16 cellular contexts compared by ENCODE assay signal in the genomic region with DNA sequence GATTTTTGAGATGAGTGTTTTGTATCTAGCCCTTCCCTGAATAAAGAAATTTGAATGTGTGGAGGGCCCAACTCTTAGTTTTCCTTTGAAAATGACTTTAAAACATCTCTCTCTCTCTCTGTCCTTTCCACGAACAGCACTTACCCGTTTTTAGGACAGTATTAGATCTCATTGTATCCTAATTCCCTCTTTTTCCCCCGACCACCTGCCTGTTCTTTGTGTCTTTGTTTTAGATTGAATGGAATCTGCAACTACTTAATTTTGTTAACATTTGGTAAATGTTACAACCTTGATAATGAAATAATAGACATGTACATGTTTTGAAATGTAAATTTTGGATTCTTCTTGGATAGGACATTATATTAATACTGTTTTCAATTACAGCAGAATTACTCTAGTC. TPM values are rescaled to one million over a fixed set of nuclear protein-coding genes. Genes with fewer than 3 reads are reported as not detected.
DNase-seq lines count a peak whose midpoint lies in the region; ATAC-seq, FAIRE-seq and TF ChIP-seq lines count a peak whose summit lies in the region.
"Had no signal": no experiment of that assay in that cellular context is flagged by ENCODE, and none has a peak within 500 bp of the region (broad histone marks: within the 10 kb centered on the region; RNA-seq: fewer than 3 reads in every experiment).

No MANE protein-coding gene starts in this region.

- no peaks in the 10 kb centered on the region for H3K36me3 Mint-ChIP-seq in natural killer cell
- no peaks in the 10 kb centered on the region for H3K36me3 Mint-ChIP-seq in natural killer cell treated with Interleukin-12 subunit alpha and Interleukin-12 subunit beta and Interleukin-15 and Interleukin-18, amount 100 ng/mL, for 72 hours
- H3K36me3 Mint-ChIP-seq: activated naive CD8-positive, alpha-beta T cell treated with anti-CD3 and anti-CD28 coated beads for 36 hours had no signal

- DNase-seq in natural killer cell (no peak), vagina (ENCODE audit: extremely low spot score in 2 of 2) (no peak), HPDE6-E6E7 (ENCODE audit: extremely low spot score) (no peak), GM12891 (ENCODE audit: insufficient read length, low spot score) (no peak), T-helper 9 cell (no peak)
- no peak for DNase-seq in natural killer cell treated with Interleukin-12 subunit alpha and Interleukin-12 subunit beta and Interleukin-15 and Interleukin-18, amount 100 ng/mL, for 72 hours (ENCODE audit: low spot score)
- DNase-seq: activated CD4-positive, alpha-beta T cell treated with anti-CD3 and anti-CD28 coated beads, Interleukin-2, amount 10 ng/mL, durations not matched to agents 7 days and 5 days; activated naive CD8-positive, alpha-beta T cell treated with anti-CD3 and anti-CD28 coated beads for 36 hours; activated T-cell treated with anti-CD3 and anti-CD28 coated beads, Interleukin-2, amount 50 U/mL, for 24 hours; kidney glomerular epithelial cell; SIG-M5 had no signal

- FAIRE-seq in GM12891 (lab: Jason Lieb, UNC), result no peak
- FAIRE-seq: endometrium had no signal

- H3K27me3 ChIP-seq in duodenal mucosa (ENCODE audit: control insufficient read depth in 1 of 2, insufficient read depth in 2 of 2, low read length in 2 of 2) (peaks cover 2 to 6% of the 10 kb centered on the region in 2 donors), muscle layer of duodenum (ENCODE audit: low read depth, low read length) (peaks cover 28% of the 10 kb centered on the region), vagina (peaks cover 3% of the 10 kb centered on the region)

- intact Hi-C loops in natural killer cell (cut with micrococcal nuclease) (no loop called here), vagina (cut with DNase I) (no loop called here)

- H3K27ac Mint-ChIP-seq in natural killer cell, result no peak overlapping the region
- no peak overlapping the region for H3K27ac Mint-ChIP-seq in natural killer cell treated with Interleukin-12 subunit alpha and Interleukin-12 subunit beta and Interleukin-15 and Interleukin-18, amount 100 ng/mL, for 72 hours
- H3K27ac Mint-ChIP-seq: activated CD4-positive, alpha-beta T cell treated with anti-CD3 and anti-CD28 coated beads, Interleukin-2, amount 10 ng/mL, durations not matched to agents 7 days and 5 days; activated naive CD8-positive, alpha-beta T cell treated with anti-CD3 and anti-CD28 coated beads for 36 hours; activated T-cell treated with anti-CD3 and anti-CD28 coated beads, Interleukin-2, amount 50 U/mL, for 24 hours had no signal

- peak overlapping the region; percentile 37 to 76 for H3K4me3 ChIP-seq in duodenal mucosa (ENCODE audit: low read depth in 1 of 2, low read length in 2 of 2)
- H3K4me3 ChIP-seq in muscle layer of duodenum (ENCODE audit: low read depth in 1 of 2, low read length in 2 of 2), result peak overlapping the region in 1 of 2 donors; percentile 53
- peak overlapping the region in 1 of 2 donors; percentile 61 for H3K4me3 ChIP-seq in vagina
- H3K4me3 ChIP-seq: tibial nerve had no signal

- TF ChIP-seq CTCF in natural killer cell (IDR thresholded peaks at IDR 0.05), result no peak
- TF ChIP-seq CTCF in vagina (IDR thresholded peaks at IDR 0.05), result no peak

- peaks cover 0 to 11% of the 10 kb centered on the region in 2 donors for H3K4me1 Mint-ChIP-seq in natural killer cell
- peaks cover 5 to 8% of the 10 kb centered on the region in 2 donors for H3K4me1 Mint-ChIP-seq in natural killer cell treated with Interleukin-12 subunit alpha and Interleukin-12 subunit beta and Interleukin-15 and Interleukin-18, amount 100 ng/mL, for 72 hours (ENCODE audit: low read depth in 2 of 2)

- H3K36me3 ChIP-seq in duodenal mucosa (ENCODE audit: control insufficient read depth in 1 of 2, insufficient read depth in 2 of 2, low read length in 2 of 2), result no peaks in the 10 kb centered on the region
- peaks cover 0 to 6% of the 10 kb centered on the region in 2 donors for H3K36me3 ChIP-seq in muscle layer of duodenum (ENCODE audit: control insufficient read depth in 1 of 2, insufficient read depth in 2 of 2, low read length in 2 of 2)
- no peaks in the 10 kb centered on the region for H3K36me3 ChIP-seq in vagina
- H3K36me3 ChIP-seq: tibial nerve had no signal

- ATAC-seq in natural killer cell, result no peak
- no peak for ATAC-seq in natural killer cell treated with Interleukin-12 subunit alpha and Interleukin-12 subunit beta and Interleukin-15 and Interleukin-18, amount 100 ng/mL, for 72 hours

- TF ChIP-seq POLR2A in vagina (IDR thresholded peaks at IDR 0.05) (no peak), GM12891 (IDR thresholded peaks at IDR 0.05; ENCODE audit: low read depth, low read length) (no peak)

- peak overlapping the region; percentile 35 for H3K4me3 Mint-ChIP-seq in natural killer cell
- H3K4me3 Mint-ChIP-seq in natural killer cell treated with Interleukin-12 subunit alpha and Interleukin-12 subunit beta and Interleukin-15 and Interleukin-18, amount 100 ng/mL, for 72 hours, result no peak overlapping the region
- H3K4me3 Mint-ChIP-seq: activated CD4-positive, alpha-beta T cell treated with anti-CD3 and anti-CD28 coated beads, Interleukin-2, amount 10 ng/mL, durations not matched to agents 7 days and 5 days; activated naive CD8-positive, alpha-beta T cell treated with anti-CD3 and anti-CD28 coated beads for 36 hours; activated T-cell treated with anti-CD3 and anti-CD28 coated beads, Interleukin-2, amount 50 U/mL, for 24 hours; central memory CD8-positive, alpha-beta T cell had no signal

- H3K9ac ChIP-seq in duodenal mucosa (ENCODE audit: low read depth in 1 of 2, low read length in 2 of 2), result peak overlapping the region; percentile 59 to 98

- no peaks in the 10 kb centered on the region for H3K9me3 Mint-ChIP-seq in natural killer cell
- no peaks in the 10 kb centered on the region for H3K9me3 Mint-ChIP-seq in natural killer cell treated with Interleukin-12 subunit alpha and Interleukin-12 subunit beta and Interleukin-15 and Interleukin-18, amount 100 ng/mL, for 72 hours
- H3K9me3 Mint-ChIP-seq: activated CD4-positive, alpha-beta T cell treated with anti-CD3 and anti-CD28 coated beads, Interleukin-2, amount 10 ng/mL, durations not matched to agents 7 days and 5 days; activated naive CD8-positive, alpha-beta T cell treated with anti-CD3 and anti-CD28 coated beads for 36 hours; activated T-cell treated with anti-CD3 and anti-CD28 coated beads, Interleukin-2, amount 50 U/mL, for 24 hours; central memory CD8-positive, alpha-beta T cell had no signal

- H3K27ac ChIP-seq in duodenal mucosa (ENCODE audit: low read depth, low read length) (no peak overlapping the region), muscle layer of duodenum (ENCODE audit: low read length) (peak overlapping the region; percentile 74), vagina (peak overlapping the region; percentile 89)
- H3K27ac ChIP-seq: tibial nerve had no signal

- H3K4me1 ChIP-seq in duodenal mucosa (ENCODE audit: control insufficient read depth in 1 of 2, insufficient read depth in 2 of 2, low read length in 2 of 2) (peaks cover 13 to 28% of the 10 kb centered on the region in 2 donors), muscle layer of duodenum (ENCODE audit: control insufficient read depth in 1 of 2, insufficient read depth in 2 of 2, low read length in 2 of 2) (peaks cover 6 to 23% of the 10 kb centered on the region in 2 donors), vagina (peaks cover 24% of the 10 kb centered on the region)

- H3K27me3 Mint-ChIP-seq in natural killer cell (ENCODE audit: low read depth in 2 of 2), result peaks cover 43 to 59% of the 10 kb centered on the region in 2 donors
- peaks cover 36 to 57% of the 10 kb centered on the region in 2 donors for H3K27me3 Mint-ChIP-seq in natural killer cell treated with Interleukin-12 subunit alpha and Interleukin-12 subunit beta and Interleukin-15 and Interleukin-18, amount 100 ng/mL, for 72 hours

- H3K9me3 ChIP-seq in duodenal mucosa (ENCODE audit: control insufficient read depth in 1 of 2, low read length in 2 of 2) (no peaks in the 10 kb centered on the region), muscle layer of duodenum (ENCODE audit: control insufficient read depth in 1 of 2, low read length in 2 of 2) (no peaks in the 10 kb centered on the region), vagina (no peaks in the 10 kb centered on the region)
- H3K9me3 ChIP-seq: tibial nerve had no signal

TF ChIP-seq in GM12891, 5 proteins besides CTCF, POLR2A, EP300 and RAD21:
- no peak for TF ChIP-seq PAX5 (IDR thresholded peaks at IDR 0.05; ENCODE audit: insufficient read depth, low read length, severe bottlenecking)
- no peak for TF ChIP-seq POLR2AphosphoS5 (IDR thresholded peaks at IDR 0.05; ENCODE audit: low read depth, low read length)
- no peak for TF ChIP-seq POU2F2 (IDR thresholded peaks at IDR 0.05; ENCODE audit: low read depth, low read length)
- TF ChIP-seq TAF1 (IDR thresholded peaks at IDR 0.05; ENCODE audit: low read depth, low read length), result no peak
- TF ChIP-seq SPI1 (IDR thresholded peaks at IDR 0.05; ENCODE audit: low read depth, low read length), result no peak

RNA-seq across cellular contexts. Expression of gene DSP, which starts 3.1 kb away (rescaled TPM):
- under 1 TPM in 2 of 3 donors, not detected in 1; 0.05 to 0.26 TPM for total RNA-seq in natural killer cell
- total RNA-seq in natural killer cell treated with Interleukin-12 subunit alpha and Interleukin-12 subunit beta and Interleukin-15 and Interleukin-18, amount 100 ng/mL, for 72 hours, result not detected
- total RNA-seq in vagina, result 802 TPM
- 0.03 TPM for polyA plus RNA-seq in GM12891 (2012; ENCODE audit: low read depth, missing spikeins)

RNA-seq across cellular contexts. Expression of gene SNRNP48, which starts 45.4 kb away (rescaled TPM):
- total RNA-seq in natural killer cell (10 to 100 TPM; 12.3 to 17.0 (median 14.0) TPM), vagina (9.6 TPM)
- total RNA-seq in natural killer cell treated with Interleukin-12 subunit alpha and Interleukin-12 subunit beta and Interleukin-15 and Interleukin-18, amount 100 ng/mL, for 72 hours, result 10 to 100 TPM; 14.1 to 16.8 TPM
- polyA plus RNA-seq in GM12891 (2012; ENCODE audit: low read depth, missing spikeins), result 4.0 TPM

Comparison
In these comparisons a context has a peak if more than half of its experiments do, and no peak if none do; other contexts are left out.
1. RNA of gene DSP, which starts 3.1 kb away (total RNA-seq): 802 TPM in vagina (single experiment); 0.05 to 0.26 TPM in natural killer cell and not detected in natural killer cell treated with Interleukin-12 subunit alpha and Interleukin-12 subunit beta and Interleukin-15 and Interleukin-18, amount 100 ng/mL, for 72 hours; every median in the first group is over 100 times any median in the second.